ENCODE assay signal across 2 cellular contexts in genomic region chr13:74869846-74870245, GRCh38.
TF ChIP-seq lines count a peak whose summit lies in the region.

No MANE protein-coding gene starts in this region.

TF ChIP-seq in HepG2, 621 proteins besides CTCF, POLR2A, EP300 and RAD21 (continued from another document):
- TF ChIP-seq ZFP36L2 (CRISPR knock-in tag; IDR thresholded peaks at IDR 0.05) (no peak), ZNF770 (CRISPR knock-in tag; IDR thresholded peaks at IDR 0.05) (no peak), ZNF512B (CRISPR knock-in tag; IDR thresholded peaks at IDR 0.05; ENCODE audit: borderline replicate concordance) (no peak), BRCA1 (CRISPR knock-in tag; IDR thresholded peaks at IDR 0.05) (no peak), ZNF616 (CRISPR knock-in tag; IDR thresholded peaks at IDR 0.05; ENCODE audit: low read depth) (no peak), ZNF430 (CRISPR knock-in tag; IDR thresholded peaks at IDR 0.05) (no peak), ARNT (IDR thresholded peaks at IDR 0.05) (no peak), TEAD2 (CRISPR knock-in tag; IDR thresholded peaks at IDR 0.05) (no peak), HOXA9 (CRISPR knock-in tag; IDR thresholded peaks at IDR 0.05; ENCODE audit: borderline replicate concordance) (no peak)
- TF ChIP-seq, protein P1, sequence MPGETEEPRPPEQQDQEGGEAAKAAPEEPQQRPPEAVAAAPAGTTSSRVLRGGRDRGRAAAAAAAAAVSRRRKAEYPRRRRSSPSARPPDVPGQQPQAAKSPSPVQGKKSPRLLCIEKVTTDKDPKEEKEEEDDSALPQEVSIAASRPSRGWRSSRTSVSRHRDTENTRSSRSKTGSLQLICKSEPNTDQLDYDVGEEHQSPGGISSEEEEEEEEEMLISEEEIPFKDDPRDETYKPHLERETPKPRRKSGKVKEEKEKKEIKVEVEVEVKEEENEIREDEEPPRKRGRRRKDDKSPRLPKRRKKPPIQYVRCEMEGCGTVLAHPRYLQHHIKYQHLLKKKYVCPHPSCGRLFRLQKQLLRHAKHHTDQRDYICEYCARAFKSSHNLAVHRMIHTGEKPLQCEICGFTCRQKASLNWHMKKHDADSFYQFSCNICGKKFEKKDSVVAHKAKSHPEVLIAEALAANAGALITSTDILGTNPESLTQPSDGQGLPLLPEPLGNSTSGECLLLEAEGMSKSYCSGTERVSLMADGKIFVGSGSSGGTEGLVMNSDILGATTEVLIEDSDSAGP (CRISPR knock-in tag; IDR thresholded peaks at IDR 0.05; ENCODE audit: borderline replicate concordance) = no peak

TF ChIP-seq in GM23338, 12 proteins besides CTCF, POLR2A, EP300 and RAD21 (continued from another document):
- TF ChIP-seq ZNF462 (CRISPR knock-in tag; IDR thresholded peaks at IDR 0.05) = no peak
- no peak for TF ChIP-seq ZNF331 (CRISPR knock-in tag; IDR thresholded peaks at IDR 0.05; ENCODE audit: low read depth)
- no peak for TF ChIP-seq STAT1 (IDR thresholded peaks at IDR 0.05; ENCODE audit: unreplicated experiment)
- TF ChIP-seq, protein P2, sequence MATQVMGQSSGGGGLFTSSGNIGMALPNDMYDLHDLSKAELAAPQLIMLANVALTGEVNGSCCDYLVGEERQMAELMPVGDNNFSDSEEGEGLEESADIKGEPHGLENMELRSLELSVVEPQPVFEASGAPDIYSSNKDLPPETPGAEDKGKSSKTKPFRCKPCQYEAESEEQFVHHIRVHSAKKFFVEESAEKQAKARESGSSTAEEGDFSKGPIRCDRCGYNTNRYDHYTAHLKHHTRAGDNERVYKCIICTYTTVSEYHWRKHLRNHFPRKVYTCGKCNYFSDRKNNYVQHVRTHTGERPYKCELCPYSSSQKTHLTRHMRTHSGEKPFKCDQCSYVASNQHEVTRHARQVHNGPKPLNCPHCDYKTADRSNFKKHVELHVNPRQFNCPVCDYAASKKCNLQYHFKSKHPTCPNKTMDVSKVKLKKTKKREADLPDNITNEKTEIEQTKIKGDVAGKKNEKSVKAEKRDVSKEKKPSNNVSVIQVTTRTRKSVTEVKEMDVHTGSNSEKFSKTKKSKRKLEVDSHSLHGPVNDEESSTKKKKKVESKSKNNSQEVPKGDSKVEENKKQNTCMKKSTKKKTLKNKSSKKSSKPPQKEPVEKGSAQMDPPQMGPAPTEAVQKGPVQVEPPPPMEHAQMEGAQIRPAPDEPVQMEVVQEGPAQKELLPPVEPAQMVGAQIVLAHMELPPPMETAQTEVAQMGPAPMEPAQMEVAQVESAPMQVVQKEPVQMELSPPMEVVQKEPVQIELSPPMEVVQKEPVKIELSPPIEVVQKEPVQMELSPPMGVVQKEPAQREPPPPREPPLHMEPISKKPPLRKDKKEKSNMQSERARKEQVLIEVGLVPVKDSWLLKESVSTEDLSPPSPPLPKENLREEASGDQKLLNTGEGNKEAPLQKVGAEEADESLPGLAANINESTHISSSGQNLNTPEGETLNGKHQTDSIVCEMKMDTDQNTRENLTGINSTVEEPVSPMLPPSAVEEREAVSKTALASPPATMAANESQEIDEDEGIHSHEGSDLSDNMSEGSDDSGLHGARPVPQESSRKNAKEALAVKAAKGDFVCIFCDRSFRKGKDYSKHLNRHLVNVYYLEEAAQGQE (IDR thresholded peaks at IDR 0.05; ENCODE audit: unreplicated experiment) = no peak
- no peak for TF ChIP-seq CREB1 (CRISPR knock-in tag; IDR thresholded peaks at IDR 0.05; ENCODE audit: low read depth)
- TF ChIP-seq JUNB (IDR thresholded peaks at IDR 0.05; ENCODE audit: unreplicated experiment) = no peak
- TF ChIP-seq NANOG (IDR thresholded peaks at IDR 0.05; ENCODE audit: borderline replicate concordance) = no peak
- TF ChIP-seq POLR2AphosphoS5 (IDR thresholded peaks at IDR 0.05; ENCODE audit: low read depth) = no peak
